12 cellular contexts compared by ENCODE assay signal in genomic region chr6:133432021-133432989, GRCh38.
A peak's percentile ranks its signal among the peaks of the same experiment; 100 is the strongest.
DNase-seq lines count a peak whose midpoint lies in the region.
"Had no signal": no experiment of that assay in that cellular context is flagged by ENCODE, and none has a peak within 500 bp of the region (broad histone marks: within the 10 kb centered on the region; RNA-seq: fewer than 3 reads in every experiment).

No MANE protein-coding gene starts in this region.

- peak overlapping the region; percentile 64 for H3K4me2 ChIP-seq in BLaER1

- H3K9ac ChIP-seq in BLaER1: no peak overlapping the region; the same call in 1 of the 2 replicates
- H3K9ac ChIP-seq: parathyroid adenoma had no signal

- no peaks in the 10 kb centered on the region for H3K4me1 Mint-ChIP-seq in immature natural killer cell
- H3K4me1 Mint-ChIP-seq: activated B cell treated with CpG ODN at 0.5 μM for 24 hours had no signal

- no peaks in the 10 kb centered on the region for H3K36me3 Mint-ChIP-seq in immature natural killer cell

- DNase-seq in NCI-H1417 (lab: John Stamatoyannopoulos, UW): peak; percentile 76 to 93 (median 88)
- peak; percentile 58 for DNase-seq in NCI-H774 (lab: John Stamatoyannopoulos, UW)
- DNase-seq in iPS-NIHi11 (ENCODE audit: low spot score): peak; percentile 57
- DNase-seq in EL: no peak
- DNase-seq in immature natural killer cell: no peak
- DNase-seq in hepatic stellate cell (ENCODE audit: low spot score): no peak
- DNase-seq in GOT3 (lab: John Stamatoyannopoulos, UW): no peak
- DNase-seq: activated B cell treated with CpG ODN at 0.5 μM for 24 hours, upper lobe of left lung had no signal

- H3K27me3 ChIP-seq in BLaER1: no peaks in the 10 kb centered on the region
- H3K27me3 ChIP-seq: upper lobe of left lung had no signal

- peaks cover 0 to 1% (median 0%) of the 10 kb centered on the region in 3 donors for H3K27me3 Mint-ChIP-seq in immature natural killer cell (ENCODE audit: low read depth in 3 of 3)

- H3K4me3 Mint-ChIP-seq in immature natural killer cell: no peak overlapping the region
- H3K4me3 Mint-ChIP-seq: activated B cell treated with CpG ODN at 0.5 μM for 24 hours had no signal

- H3K4me3 ChIP-seq in BLaER1: peak overlapping the region; percentile 34; the same call in 1 of the 2 replicates
- H3K4me3 ChIP-seq: SK-N-MC, upper lobe of left lung had no signal

- peaks cover 22% of the 10 kb centered on the region; the same call in 1 of the 2 replicates for H3K9me3 ChIP-seq in BLaER1
- H3K9me3 ChIP-seq: upper lobe of left lung had no signal

- H3K36me3 ChIP-seq in BLaER1: peaks cover 13% of the 10 kb centered on the region
- H3K36me3 ChIP-seq: upper lobe of left lung had no signal

- H4K20me1 ChIP-seq in BLaER1: no peaks in the 10 kb centered on the region

- no peak overlapping the region for H3K27ac Mint-ChIP-seq in immature natural killer cell
- H3K27ac Mint-ChIP-seq: activated B cell treated with CpG ODN at 0.5 μM for 24 hours had no signal

- peak overlapping the region; percentile 28; the same call in 1 of the 2 replicates for H3K27ac ChIP-seq in BLaER1
- H3K27ac ChIP-seq: parathyroid adenoma, SK-N-MC, upper lobe of left lung had no signal

- H3K4me1 ChIP-seq in BLaER1: peaks cover 59% of the 10 kb centered on the region
- H3K4me1 ChIP-seq: parathyroid adenoma, upper lobe of left lung had no signal

- H3K9me3 Mint-ChIP-seq in immature natural killer cell: peaks cover 0 to 10% (median 0%) of the 10 kb centered on the region in 6 donors

Comparison
In these comparisons a context has a peak if more than half of its experiments do, and no peak if none do; other contexts are left out.
1. DNase-seq: peak in NCI-H1417 (3 of 3), NCI-H774 (single experiment) and iPS-NIHi11 (single experiment); none in EL (single experiment), immature natural killer cell (0 of 3), hepatic stellate cell (single experiment) and GOT3 (single experiment).